In genomic region chr12:123934829-123935228, GRCh38 we compare ENCODE assay signal across 18 cellular contexts. TPM values are rescaled to one million over a fixed set of nuclear protein-coding genes. Genes with fewer than 3 reads are reported as not detected.
DNase-seq lines count a peak whose midpoint lies in the region; TF ChIP-seq lines count a peak whose summit lies in the region.
"Had no signal": no experiment of that assay in that cellular context is flagged by ENCODE, and none has a peak within 500 bp of the region (broad histone marks: within the 10 kb centered on the region; RNA-seq: fewer than 3 reads in every experiment).

No MANE protein-coding gene starts in this region.

- no peaks in the 10 kb centered on the region for H3K4me1 Mint-ChIP-seq in MCF 10A (ENCODE audit: insufficient read depth, unreplicated experiment)

- no peaks in the 10 kb centered on the region for H3K9me3 Mint-ChIP-seq in MCF 10A (ENCODE audit: unreplicated experiment)
- H3K9me3 Mint-ChIP-seq: activated CD4-positive, alpha-beta T cell treated with anti-CD3 and anti-CD28 coated beads, Interleukin-2, amount 10 ng/mL, durations not matched to agents 24 days and 14 days; H9 had no signal

- intact Hi-C loops in MCF 10A (cut with micrococcal nuclease), result no loop called here
- intact Hi-C loops in breast epithelium (cut with DNase I; ENCODE audit: low total_unique reads), result no loop called here

- POLR2A ChIA-PET in MCF 10A (lab: Yijun Ruan, JAX), result interaction anchor here (1.2 kb wide), 1 partner anchor 177 kb away, joined by 4 read pairs; no protein-coding TSS in a partner anchor

- H3K4me3 Mint-ChIP-seq in MCF 10A (ENCODE audit: unreplicated experiment), result no peak overlapping the region
- H3K4me3 Mint-ChIP-seq: activated CD4-positive, alpha-beta T cell treated with anti-CD3 and anti-CD28 coated beads, Interleukin-2, amount 10 ng/mL, durations not matched to agents 24 days and 14 days; H9 had no signal

- TF ChIP-seq CTCF in MCF 10A (IDR thresholded peaks at IDR 0.05; ENCODE audit: unreplicated experiment), result no peak
- TF ChIP-seq CTCF in breast epithelium (IDR thresholded peaks at IDR 0.05), result no peak
- TF ChIP-seq CTCF in foreskin fibroblast (IDR thresholded peaks at IDR 0.05; ENCODE audit: low read depth, low read length), result no peak
- no peak for TF ChIP-seq CTCF in BE2C (IDR thresholded peaks at IDR 0.05; ENCODE audit: low read depth, low read length)

- no peaks in the 10 kb centered on the region for H3K27me3 Mint-ChIP-seq in MCF 10A (ENCODE audit: insufficient read depth, unreplicated experiment)

- TF ChIP-seq POLR2A in breast epithelium (IDR thresholded peaks at IDR 0.05), result no peak

- no peak overlapping the region for H3K27ac ChIP-seq in breast epithelium
- H3K27ac ChIP-seq: A549, gastroesophageal sphincter, transverse colon had no signal

- peaks cover 7% of the 10 kb centered on the region for H3K36me3 Mint-ChIP-seq in MCF 10A (ENCODE audit: insufficient read depth, unreplicated experiment)

- CTCF ChIA-PET in MCF 10A (lab: Yijun Ruan, JAX), result interaction anchor here (2.1 kb wide), 1 partner anchor 29 kb away, joined by 7 read pairs; no protein-coding TSS in a partner anchor

- H3K36me3 ChIP-seq in breast epithelium (no peaks in the 10 kb centered on the region), BE2C (no peaks in the 10 kb centered on the region)

- no TSS peak for BruUV-seq in MCF 10A (replicated peaks; lab: Mats Ljungman, UMichigan)

- H3K27ac Mint-ChIP-seq in MCF 10A (ENCODE audit: low read depth, unreplicated experiment), result no peak overlapping the region
- H3K27ac Mint-ChIP-seq: activated CD4-positive, alpha-beta T cell treated with anti-CD3 and anti-CD28 coated beads, Interleukin-2, amount 10 ng/mL, durations not matched to agents 24 days and 14 days had no signal

- H3K9me3 ChIP-seq in breast epithelium (no peaks in the 10 kb centered on the region), BE2C (no peaks in the 10 kb centered on the region)
- H3K9me3 ChIP-seq: A549, gastroesophageal sphincter, transverse colon had no signal

- DNase-seq in MCF 10A (ENCODE audit: unreplicated experiment) (peak; percentile 67), breast epithelium (ENCODE audit: low spot score in 2 of 2) (no peak), amniotic epithelial cell (ENCODE audit: low read depth) (peak; percentile 88), foreskin fibroblast (peak; percentile 71 to 81), amygdala (lab: John Stamatoyannopoulos, UW) (no peak), putamen (ENCODE audit: low spot score) (no peak), BE2C (no peak), globus pallidus (ENCODE audit: low spot score) (no peak)
- DNase-seq: activated CD4-positive, alpha-beta T cell treated with anti-CD3 and anti-CD28 coated beads, Interleukin-2, amount 10 ng/mL, durations not matched to agents 24 days and 14 days; activated naive CD4-positive, alpha-beta T cell treated with anti-CD3 and anti-CD28 coated beads, Interleukin-2, amount 50 U/mL, for 16 hours; activated T-cell treated with anti-CD3 and anti-CD28 coated beads for 4 hours; effector CD8-positive, alpha-beta T cell; H9; NCI-H1436; NCI-H345; transverse colon had no signal

- no peaks in the 10 kb centered on the region for H3K4me1 ChIP-seq in breast epithelium
- H3K4me1 ChIP-seq in BE2C, result no peaks in the 10 kb centered on the region
- H3K4me1 ChIP-seq: A549, gastroesophageal sphincter, transverse colon had no signal

- H3K27me3 ChIP-seq in breast epithelium (no peaks in the 10 kb centered on the region), BE2C (no peaks in the 10 kb centered on the region)
- H3K27me3 ChIP-seq: gastroesophageal sphincter, transverse colon had no signal

- no peak overlapping the region for H3K4me3 ChIP-seq in breast epithelium
- H3K4me3 ChIP-seq in foreskin fibroblast (ENCODE audit: low read depth in 1 of 2, low read length in 2 of 2), result no peak overlapping the region
- no peak overlapping the region for H3K4me3 ChIP-seq in BE2C (ENCODE audit: low read depth, low read length)
- H3K4me3 ChIP-seq: A549, gastroesophageal sphincter, transverse colon had no signal

RNA-seq across cellular contexts. Expression of gene CCDC92, which starts 37.8 kb away (rescaled TPM):
- total RNA-seq in MCF 10A (2022) (30.9 and 32.3 TPM in 2 replicates), breast epithelium (10 to 100 TPM; 17.4 to 40.0 (median 24.6) TPM)
- polyA plus RNA-seq in BE2C (2012; ENCODE audit: insufficient read depth, insufficient read length, low read depth), result 24.4 TPM

RNA-seq across cellular contexts. Expression of gene ZNF664, which starts 38.2 kb away (rescaled TPM):
- total RNA-seq in MCF 10A (2022) (123 and 141 TPM in 2 replicates), breast epithelium (100 to 1,000 TPM in 1 of 3 donors, 10 to 100 TPM in 2; 78.3 to 113 (median 97.8) TPM)
- polyA plus RNA-seq in BE2C (2012; ENCODE audit: insufficient read depth, insufficient read length, low read depth), result 115 TPM

Comparison
In these comparisons a context has a peak if more than half of its experiments do, and no peak if none do; other contexts are left out.
1. DNase-seq: peak in MCF 10A (single experiment), amniotic epithelial cell (single experiment) and foreskin fibroblast (2 of 2); none in breast epithelium (0 of 2), amygdala (0 of 56), putamen (single experiment), BE2C (single experiment) and globus pallidus (single experiment).